Comparison of ENCODE assay signal across 19 cellular contexts in genomic region chr3:48077835-48078234, GRCh38.
DNase-seq lines count a peak whose midpoint lies in the region; ATAC-seq and TF ChIP-seq lines count a peak whose summit lies in the region.
"Had no signal": no experiment of that assay in that cellular context is flagged by ENCODE, and none has a peak within 500 bp of the region (broad histone marks: within the 10 kb centered on the region; RNA-seq: fewer than 3 reads in every experiment).

No MANE protein-coding gene starts in this region.

- no peak overlapping the region for H3K4me2 ChIP-seq in mammary epithelial cell (ENCODE audit: insufficient read depth, low read depth, low read length)

- H3K27ac ChIP-seq in mammary epithelial cell (ENCODE audit: insufficient read depth, low read depth, low read length) = no peak overlapping the region
- H3K27ac ChIP-seq: 22Rv1, body of pancreas had no signal

- no peak overlapping the region for H3K4me3 Mint-ChIP-seq in MCF 10A (ENCODE audit: unreplicated experiment)
- H3K4me3 Mint-ChIP-seq in activated T-helper 17 cell treated with anti-CD3 and anti-CD28 coated beads, Interleukin-2, amount 50 U/mL, for 72 hours = no peak overlapping the region
- H3K4me3 Mint-ChIP-seq: activated CD8-positive, alpha-beta memory T cell treated with anti-CD3 and anti-CD28 coated beads, Interleukin-2, amount 10 ng/mL, durations not matched to agents 7 days and 5 days; CD4-positive, alpha-beta T cell; mesothelial cell of epicardium had no signal

- H2AFZ ChIP-seq in mammary epithelial cell (ENCODE audit: low read depth, low read length) = no peak overlapping the region

- peaks cover 31% of the 10 kb centered on the region for H3K36me3 Mint-ChIP-seq in MCF 10A (ENCODE audit: insufficient read depth, unreplicated experiment)
- peaks cover 46% of the 10 kb centered on the region for H3K36me3 Mint-ChIP-seq in activated T-helper 17 cell treated with anti-CD3 and anti-CD28 coated beads, Interleukin-2, amount 50 U/mL, for 72 hours (ENCODE audit: low read depth)

- H3K79me2 ChIP-seq in mammary epithelial cell (ENCODE audit: insufficient read depth, low read length) = peaks cover 94% of the 10 kb centered on the region

- BruUV-seq in mammary epithelial cell (replicated peaks; lab: Mats Ljungman, UMichigan) (no TSS peak), MCF 10A (replicated peaks; lab: Mats Ljungman, UMichigan) (no TSS peak)

- H3K4me1 ChIP-seq in mammary epithelial cell (ENCODE audit: insufficient read depth, low read length) = peaks cover 25% of the 10 kb centered on the region

- in situ Hi-C loops in mammary epithelial cell (cut with MboI; ENCODE audit: low sequenced_read_pairs in 2 of 2) = no loop called here

- H3K9ac ChIP-seq in mammary epithelial cell (ENCODE audit: insufficient read depth, low read length) = no peak overlapping the region

- POLR2A ChIA-PET in MCF 10A (lab: Yijun Ruan, JAX) = no interaction called here

- intact Hi-C loops in mammary epithelial cell (cut with micrococcal nuclease) = no loop called here
- intact Hi-C loops in MCF 10A (cut with micrococcal nuclease) = no loop called here
- intact Hi-C loops in posterior cingulate gyrus (cut with DNase I) = no loop called here

- H3K4me1 Mint-ChIP-seq in MCF 10A (ENCODE audit: insufficient read depth, unreplicated experiment) = peaks cover 15% of the 10 kb centered on the region
- H3K4me1 Mint-ChIP-seq in activated T-helper 17 cell treated with anti-CD3 and anti-CD28 coated beads, Interleukin-2, amount 50 U/mL, for 72 hours = peaks cover 11% of the 10 kb centered on the region

- dilution Hi-C loops in mammary epithelial cell (cut with HindIII; ENCODE audit: low sequenced_read_pairs) = no loop called here

- H3K27me3 ChIP-seq in mammary epithelial cell (ENCODE audit: insufficient read depth, low read length) = no peaks in the 10 kb centered on the region
- H3K27me3 ChIP-seq: body of pancreas had no signal

- CTCF ChIA-PET in mammary epithelial cell (lab: Charles Lee; ENCODE audit: low non-redundant PET) (no interaction called here), MCF 10A (lab: Yijun Ruan, JAX) (no interaction called here)

- peaks cover 6% of the 10 kb centered on the region for H4K20me1 ChIP-seq in mammary epithelial cell (ENCODE audit: insufficient read depth, low read length)

- no peaks in the 10 kb centered on the region for H3K9me3 ChIP-seq in mammary epithelial cell (replicated peaks; ENCODE audit: insufficient read depth, low read length)
- H3K9me3 ChIP-seq: body of pancreas had no signal

- H3K4me3 ChIP-seq in mammary epithelial cell (replicated peaks in 1 of 3; ENCODE audit: insufficient read depth in 1 of 3, low read depth in 2 of 3, low read length in 3 of 3) = no peak overlapping the region
- H3K4me3 ChIP-seq: body of pancreas had no signal

- TF ChIP-seq CTCF in mammary epithelial cell (conservative IDR thresholded peaks at IDR 0.05 in 1 of 2, IDR thresholded peaks at IDR 0.05 in 1 of 2; ENCODE audit: extremely low read depth in 1 of 2, insufficient read depth in 1 of 2, low read depth in 1 of 2, low read length in 2 of 2) (no peak), MCF 10A (IDR thresholded peaks at IDR 0.05; ENCODE audit: unreplicated experiment) (no peak)

- H3K27me3 Mint-ChIP-seq in MCF 10A (ENCODE audit: insufficient read depth, unreplicated experiment) = no peaks in the 10 kb centered on the region
- no peaks in the 10 kb centered on the region for H3K27me3 Mint-ChIP-seq in activated T-helper 17 cell treated with anti-CD3 and anti-CD28 coated beads, Interleukin-2, amount 50 U/mL, for 72 hours
- H3K27me3 Mint-ChIP-seq: activated CD8-positive, alpha-beta memory T cell treated with anti-CD3 and anti-CD28 coated beads, Interleukin-2, amount 10 ng/mL, durations not matched to agents 7 days and 5 days; CD4-positive, alpha-beta T cell had no signal

- no peak for ATAC-seq in activated T-helper 17 cell treated with anti-CD3 and anti-CD28 coated beads, Interleukin-2, amount 50 U/mL, for 72 hours (replicated peaks)
- ATAC-seq in HG03025 (IDR thresholded peaks at IDR 0.05; ENCODE audit: low FRiP score, unreplicated experiment) (no peak), HG02571 (IDR thresholded peaks at IDR 0.05; ENCODE audit: unreplicated experiment) (no peak)
- ATAC-seq: activated CD8-positive, alpha-beta memory T cell treated with anti-CD3 and anti-CD28 coated beads, Interleukin-2, amount 10 ng/mL, durations not matched to agents 7 days and 5 days; body of pancreas had no signal

- DNase-seq in mammary epithelial cell (peak; percentile 51), MCF 10A (ENCODE audit: unreplicated experiment) (no peak), fibroblast of peridontal ligament (ENCODE audit: extremely low read depth) (peak; percentile 59), stromal cell of bone marrow (ENCODE audit: low read depth) (peak; percentile 36), posterior cingulate gyrus (no peak)
- DNase-seq: activated CD4-positive, CD25-positive, alpha-beta regulatory T cell treated with anti-CD3 and anti-CD28 coated beads, Interleukin-2, amount 50 U/mL, for 72 hours; activated CD8-positive, alpha-beta memory T cell treated with anti-CD3 and anti-CD28 coated beads, Interleukin-2, amount 10 ng/mL, durations not matched to agents 7 days and 5 days; activated naive CD4-positive, alpha-beta T cell; body of pancreas; CD4-positive, alpha-beta T cell; effector memory CD4-positive, alpha-beta T cell; NCI-H1048; right cardiac atrium; stimulated activated CD4-positive, alpha-beta T cell treated with anti-CD3 and anti-CD28 coated beads, Interleukin-2, amount 100 ng/mL, for 24 hours had no signal

- H3K36me3 ChIP-seq in mammary epithelial cell (ENCODE audit: insufficient read depth, low read length) = peaks cover 6% of the 10 kb centered on the region

- WGBS in mammary epithelial cell (ENCODE audit: low coverage, missing lambda C conversion rate) = 51% methylated on average over 2 of the region's 2 CpGs

- no peak overlapping the region for H3K27ac Mint-ChIP-seq in MCF 10A (ENCODE audit: low read depth, unreplicated experiment)
- peak overlapping the region; percentile 3 for H3K27ac Mint-ChIP-seq in activated T-helper 17 cell treated with anti-CD3 and anti-CD28 coated beads, Interleukin-2, amount 50 U/mL, for 72 hours
- H3K27ac Mint-ChIP-seq: activated CD8-positive, alpha-beta memory T cell treated with anti-CD3 and anti-CD28 coated beads, Interleukin-2, amount 10 ng/mL, durations not matched to agents 7 days and 5 days; CD4-positive, alpha-beta T cell; mesothelial cell of epicardium had no signal

- no peaks in the 10 kb centered on the region for H3K9me3 Mint-ChIP-seq in MCF 10A (ENCODE audit: unreplicated experiment)
- H3K9me3 Mint-ChIP-seq in activated T-helper 17 cell treated with anti-CD3 and anti-CD28 coated beads, Interleukin-2, amount 50 U/mL, for 72 hours = no peaks in the 10 kb centered on the region
- H3K9me3 Mint-ChIP-seq: CD4-positive, alpha-beta T cell; mesothelial cell of epicardium had no signal

Comparison
In these comparisons a context has a peak if more than half of its experiments do, and no peak if none do; other contexts are left out.
1. DNase-seq: peak in mammary epithelial cell (single experiment), fibroblast of peridontal ligament (single experiment) and stromal cell of bone marrow (single experiment); none in MCF 10A (single experiment) and posterior cingulate gyrus (0 of 10).